17 cellular contexts compared by ENCODE assay signal in the genomic region with DNA sequence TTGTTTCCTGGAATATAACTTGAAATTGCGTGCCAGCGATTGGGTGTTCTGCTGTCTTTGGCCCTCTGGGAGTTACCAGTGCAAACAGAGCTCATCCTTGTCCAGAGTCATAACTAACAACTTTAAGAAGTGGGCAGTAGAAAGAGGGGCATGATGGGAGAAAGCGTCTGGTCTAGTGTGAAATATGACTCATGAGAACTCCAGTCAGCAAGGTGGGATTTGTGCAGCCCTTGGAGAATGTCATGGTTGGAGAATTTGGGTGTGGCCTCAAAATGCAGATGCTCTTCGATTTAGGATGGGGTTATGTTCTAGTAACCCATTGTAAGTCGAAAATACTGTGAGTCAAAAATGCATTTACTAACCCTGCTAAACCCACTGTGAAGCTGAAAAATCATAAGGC. TPM values are rescaled to one million over a fixed set of nuclear protein-coding genes. Genes with fewer than 3 reads are reported as not detected.
DNase-seq lines count a peak whose midpoint lies in the region; ATAC-seq and TF ChIP-seq lines count a peak whose summit lies in the region.
"Had no signal": no experiment of that assay in that cellular context is flagged by ENCODE, and none has a peak within 500 bp of the region (broad histone marks: within the 10 kb centered on the region; RNA-seq: fewer than 3 reads in every experiment).

No MANE protein-coding gene starts in this region.

- H3K27me3 ChIP-seq in esophagus muscularis mucosa (no peaks in the 10 kb centered on the region), osteoblast (ENCODE audit: insufficient read depth, low read length) (no peaks in the 10 kb centered on the region)
- H3K27me3 ChIP-seq: esophagus squamous epithelium had no signal

- H3K27ac ChIP-seq in esophagus muscularis mucosa (replicated peaks in 1 of 4), result peak overlapping the region; percentile 62 to 98 (median 94)
- peak overlapping the region; percentile 49 for H3K27ac ChIP-seq in osteoblast (ENCODE audit: low read depth, low read length)
- H3K27ac ChIP-seq: esophagus squamous epithelium had no signal

- ATAC-seq in HG03378 (IDR thresholded peaks at IDR 0.05; ENCODE audit: unreplicated experiment) (no peak), HG02610 (IDR thresholded peaks at IDR 0.05; ENCODE audit: unreplicated experiment) (no peak)
- ATAC-seq: activated T-cell treated with anti-CD3 and anti-CD28 coated beads, Interleukin-2, amount 50 U/mL, for 72 hours; natural killer cell had no signal

- no peak for TF ChIP-seq CTCF in esophagus muscularis mucosa (IDR thresholded peaks at IDR 0.05)
- no peak for TF ChIP-seq CTCF in osteoblast (IDR thresholded peaks at IDR 0.05; ENCODE audit: extremely low read depth, low read depth, low read length)

- no peak for TF ChIP-seq EP300 in esophagus muscularis mucosa (IDR thresholded peaks at IDR 0.05)

- H3K4me1 Mint-ChIP-seq in immature natural killer cell, result peaks cover 15 to 18% of the 10 kb centered on the region in 2 donors
- H3K4me1 Mint-ChIP-seq: central memory CD8-positive, alpha-beta T cell had no signal

- DNase-seq in COLO829 (ENCODE audit: low spot score) (peak; percentile 74), RKO (ENCODE audit: low spot score) (peak; percentile 14), esophagus muscularis mucosa (ENCODE audit: extremely low spot score) (no peak), osteoblast (ENCODE audit: insufficient read length, low spot score, missing footprints) (peak; percentile 60), ureter (ENCODE audit: low spot score) (no peak), immature natural killer cell (no peak)
- DNase-seq: activated B cell treated with CpG ODN at 0.5 μM for 24 hours; activated T-cell treated with anti-CD3 and anti-CD28 coated beads, Interleukin-2, amount 50 U/mL, for 72 hours; esophagus squamous epithelium; GF-D8; natural killer cell; NCI-H446 treated with DMSO at 0.1 percent for 48 hours; SHP77; stimulated activated CD4-positive, alpha-beta T cell treated with anti-CD3 and anti-CD28 coated beads, Interleukin-15, amount 100 ng/mL, for 24 hours had no signal

- H3K27ac Mint-ChIP-seq in immature natural killer cell, result no peak overlapping the region
- H3K27ac Mint-ChIP-seq: activated B cell treated with CpG ODN at 0.5 μM for 24 hours; activated T-cell treated with anti-CD3 and anti-CD28 coated beads, Interleukin-2, amount 50 U/mL, for 72 hours; natural killer cell had no signal

- no peak overlapping the region for H3K4me3 ChIP-seq in esophagus muscularis mucosa
- no peak overlapping the region for H3K4me3 ChIP-seq in osteoblast (ENCODE audit: insufficient read depth, low read length)
- H3K4me3 ChIP-seq: esophagus squamous epithelium had no signal

- H3K4me3 Mint-ChIP-seq in immature natural killer cell, result no peak overlapping the region
- H3K4me3 Mint-ChIP-seq: activated B cell treated with CpG ODN at 0.5 μM for 24 hours; activated T-cell treated with anti-CD3 and anti-CD28 coated beads, Interleukin-2, amount 50 U/mL, for 72 hours; central memory CD8-positive, alpha-beta T cell; natural killer cell had no signal

- intact Hi-C loops in esophagus muscularis mucosa (cut with DNase I), result no loop called here

- 64% methylated on average over 5 of the region's 5 CpGs for WGBS in esophagus muscularis mucosa

- H3K9me3 ChIP-seq in esophagus muscularis mucosa (no peaks in the 10 kb centered on the region), osteoblast (ENCODE audit: low read depth, low read length) (no peaks in the 10 kb centered on the region)
- H3K9me3 ChIP-seq: esophagus squamous epithelium had no signal

- no peaks in the 10 kb centered on the region for H3K9me3 Mint-ChIP-seq in immature natural killer cell
- H3K9me3 Mint-ChIP-seq: activated B cell treated with CpG ODN at 0.5 μM for 24 hours; activated T-cell treated with anti-CD3 and anti-CD28 coated beads, Interleukin-2, amount 50 U/mL, for 72 hours; central memory CD8-positive, alpha-beta T cell; natural killer cell had no signal

- peaks cover 0 to 3% (median 0%) of the 10 kb centered on the region in 3 donors for H3K27me3 Mint-ChIP-seq in immature natural killer cell (ENCODE audit: low read depth in 3 of 3)
- H3K27me3 Mint-ChIP-seq: central memory CD8-positive, alpha-beta T cell had no signal

- TF ChIP-seq POLR2A in esophagus muscularis mucosa (IDR thresholded peaks at IDR 0.05; ENCODE audit: low read depth), result no peak

- H3K4me1 ChIP-seq in esophagus muscularis mucosa (peaks cover 54 to 80% (median 71%) of the 10 kb centered on the region in 4 donors), osteoblast (ENCODE audit: insufficient read depth, low read length) (peaks cover 8% of the 10 kb centered on the region)

- no peaks in the 10 kb centered on the region for H4K20me1 ChIP-seq in osteoblast (ENCODE audit: insufficient read depth, low read length)

- H2AFZ ChIP-seq in osteoblast (ENCODE audit: low read length), result no peak overlapping the region

- peaks cover 0 to 14% (median 4%) of the 10 kb centered on the region in 3 donors for H3K36me3 Mint-ChIP-seq in immature natural killer cell
- H3K36me3 Mint-ChIP-seq: natural killer cell had no signal

- H3K79me2 ChIP-seq in osteoblast (ENCODE audit: insufficient read depth, low read length), result peaks cover 12% of the 10 kb centered on the region

- no peak overlapping the region for H3K4me2 ChIP-seq in osteoblast (ENCODE audit: insufficient read depth, low read length)

- H3K36me3 ChIP-seq in esophagus muscularis mucosa (peaks cover 0 to 40% (median 10%) of the 10 kb centered on the region in 4 donors), osteoblast (ENCODE audit: insufficient read depth, low read length) (no peaks in the 10 kb centered on the region)

RNA-seq across cellular contexts. Expression of a gene that starts 12.9 kb away (rescaled TPM):
- total RNA-seq in esophagus muscularis mucosa (10 to 100 TPM; 69.4 to 88.6 (median 78.3) TPM), osteoblast (8.3 and 12.7 TPM in 2 replicates), ureter (172 TPM)
- polyA plus RNA-seq in immature natural killer cell, result 1 to 10 TPM; 1.2 to 9.0 (median 2.4) TPM

Comparison
In these comparisons a context has a peak if more than half of its experiments do, and no peak if none do; other contexts are left out.
1. DNase-seq: peak in COLO829 (single experiment), RKO (single experiment) and osteoblast (single experiment); none in esophagus muscularis mucosa (single experiment), ureter (single experiment) and immature natural killer cell (0 of 3).